ENCODE assay signal across 17 cellular contexts in the genomic region with DNA sequence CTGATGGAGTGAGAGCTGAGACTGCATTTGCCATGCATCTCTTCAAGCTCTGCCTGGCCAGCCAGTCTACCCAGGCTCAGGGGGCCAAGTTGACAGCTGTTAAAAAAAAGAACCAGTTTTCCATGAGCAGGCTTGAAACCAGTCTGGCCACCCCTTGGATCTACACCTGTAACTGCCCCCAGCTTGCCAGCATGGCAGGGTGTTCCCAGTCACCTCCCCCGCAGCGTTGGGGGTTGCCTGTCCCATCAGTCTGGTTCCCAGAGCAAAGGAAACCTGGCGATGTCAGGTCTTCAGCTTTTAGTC.
DNase-seq lines count a peak whose midpoint lies in the region; ATAC-seq and TF ChIP-seq lines count a peak whose summit lies in the region.
"Had no signal": no experiment of that assay in that cellular context is flagged by ENCODE, and none has a peak within 500 bp of the region (broad histone marks: within the 10 kb centered on the region; RNA-seq: fewer than 3 reads in every experiment).

No MANE protein-coding gene starts in this region.

- DNase-seq in A673 (ENCODE audit: low spot score) (no peak), ascending aorta (ENCODE audit: low spot score in 2 of 2) (no peak), Calu3 (no peak), NCI-H524 treated with DMSO at 0.1 percent for 48 hours (lab: John Stamatoyannopoulos, UW) (no peak)
- DNase-seq in stimulated activated naive CD4-positive, alpha-beta T cell (lab: John Stamatoyannopoulos, UW), result no peak
- DNase-seq: activated CD8-positive, alpha-beta T cell treated with anti-CD3 and anti-CD28 coated beads for 36 hours; amygdala; cortex of kidney; Kasumi-1; NCI-H1694; spleen had no signal

- TF ChIP-seq CTCF in A673 (conservative IDR thresholded peaks at IDR 0.05; ENCODE audit: low read depth, low read length) (no peak), ascending aorta (IDR thresholded peaks at IDR 0.05) (no peak), Calu3 (IDR thresholded peaks at IDR 0.05; ENCODE audit: unreplicated experiment) (no peak)

- no peak overlapping the region for H3K4me3 Mint-ChIP-seq in Calu3 (ENCODE audit: low read depth, unreplicated experiment)
- H3K4me3 Mint-ChIP-seq: activated CD8-positive, alpha-beta T cell treated with anti-CD3 and anti-CD28 coated beads for 36 hours had no signal

- no peaks in the 10 kb centered on the region for H3K27me3 ChIP-seq in A673 (replicated peaks; ENCODE audit: insufficient read depth, low read depth, low read length, poor library complexity)
- no peaks in the 10 kb centered on the region for H3K27me3 ChIP-seq in ascending aorta
- no peaks in the 10 kb centered on the region for H3K27me3 ChIP-seq in skeletal muscle tissue (ENCODE audit: control insufficient read depth in 3 of 3, insufficient read depth in 3 of 3, low read length in 3 of 3)
- H3K27me3 ChIP-seq: spleen had no signal

- H3K27ac ChIP-seq in A673 (ENCODE audit: low read depth, low read length, poor library complexity, severe bottlenecking), result peak overlapping the region; percentile 68
- H3K27ac ChIP-seq in ascending aorta, result peak overlapping the region; percentile 19 to 41
- H3K27ac ChIP-seq in mesodermal cell (ENCODE audit: low read depth, low read length, severe bottlenecking), result peak overlapping the region; percentile 86
- H3K27ac ChIP-seq in skeletal muscle tissue (ENCODE audit: low read depth, low read length), result peak overlapping the region; percentile 64
- H3K27ac ChIP-seq: VCaP had no signal

- no peak overlapping the region for H3K9ac ChIP-seq in skeletal muscle tissue (ENCODE audit: low read depth in 1 of 3, low read length in 3 of 3)

- no peaks in the 10 kb centered on the region for H3K9me3 Mint-ChIP-seq in Calu3 (ENCODE audit: low read depth, unreplicated experiment)
- H3K9me3 Mint-ChIP-seq: activated CD8-positive, alpha-beta T cell treated with anti-CD3 and anti-CD28 coated beads for 36 hours had no signal

- no peak for ATAC-seq in HG03196 (IDR thresholded peaks at IDR 0.05; ENCODE audit: unreplicated experiment)
- ATAC-seq: activated CD8-positive, alpha-beta T cell treated with anti-CD3 and anti-CD28 coated beads for 36 hours; esophagus mucosa; left lobe of liver had no signal

- no peaks in the 10 kb centered on the region for H3K27me3 Mint-ChIP-seq in Calu3 (ENCODE audit: unreplicated experiment)
- H3K27me3 Mint-ChIP-seq: activated CD8-positive, alpha-beta T cell treated with anti-CD3 and anti-CD28 coated beads for 36 hours had no signal

- H3K36me3 ChIP-seq in A673 (ENCODE audit: insufficient read depth, low read length, poor library complexity, severe bottlenecking) (no peaks in the 10 kb centered on the region), ascending aorta (no peaks in the 10 kb centered on the region), mesodermal cell (ENCODE audit: control insufficient read depth, insufficient read depth, low read length) (no peaks in the 10 kb centered on the region), skeletal muscle tissue (ENCODE audit: control insufficient read depth in 3 of 3, insufficient read depth in 3 of 3, low read length in 3 of 3) (no peaks in the 10 kb centered on the region)
- H3K36me3 ChIP-seq: spleen had no signal

- CTCF ChIA-PET in A673 (lab: Charles Lee), result interaction anchor here (0.6 kb wide), 1 partner anchor 93 kb away, joined by 3 read pairs; no protein-coding TSS in a partner anchor
- CTCF ChIA-PET in Calu3 (lab: Charles Lee), result no interaction called here

- WGBS in mesodermal cell (ENCODE audit: insufficient coverage in 2 of 2), 2 experiments, result 96 to 97% methylated on average over 3 of the region's 3 CpGs

- H3K36me3 Mint-ChIP-seq in Calu3 (ENCODE audit: insufficient read depth, unreplicated experiment), result no peaks in the 10 kb centered on the region

- no TSS peak for BruUV-seq in A673 (replicated peaks; lab: Mats Ljungman, UMichigan)
- no TSS peak for BruUV-seq in Calu3 (replicated peaks; lab: Mats Ljungman, UMichigan)

- H3K27ac Mint-ChIP-seq in Calu3 (ENCODE audit: unreplicated experiment), result no peak overlapping the region
- H3K27ac Mint-ChIP-seq: activated CD8-positive, alpha-beta T cell treated with anti-CD3 and anti-CD28 coated beads for 36 hours had no signal

- H3K4me3 ChIP-seq in A673 (ENCODE audit: low read depth, low read length, poor library complexity, severe bottlenecking) (no peak overlapping the region), ascending aorta (no peak overlapping the region), mesodermal cell (ENCODE audit: extremely low read depth, insufficient read depth, low read length, poor library complexity, severe bottlenecking) (no peak overlapping the region), skeletal muscle tissue (ENCODE audit: low read length in 3 of 3) (no peak overlapping the region)
- H3K4me3 ChIP-seq: spleen had no signal

- POLR2A ChIA-PET in A673 (lab: Charles Lee; ENCODE audit: low non-redundant PET), result no interaction called here

- intact Hi-C loops in A673 (cut with micrococcal nuclease; ENCODE audit: unreplicated experiment) (no loop called here), ascending aorta (cut with DNase I) (no loop called here), Calu3 (cut with micrococcal nuclease; ENCODE audit: unreplicated experiment) (no loop called here)

- H3K9me3 ChIP-seq in A673 (ENCODE audit: low read depth, low read length, poor library complexity, severe bottlenecking), result no peaks in the 10 kb centered on the region
- H3K9me3 ChIP-seq in ascending aorta, result no peaks in the 10 kb centered on the region
- H3K9me3 ChIP-seq in mesodermal cell (ENCODE audit: control insufficient read depth, low read length), result no peaks in the 10 kb centered on the region
- H3K9me3 ChIP-seq in skeletal muscle tissue (ENCODE audit: control insufficient read depth in 3 of 3, low read length in 3 of 3), result no peaks in the 10 kb centered on the region
- H3K9me3 ChIP-seq: spleen had no signal

- H3K4me1 ChIP-seq in A673 (ENCODE audit: insufficient read depth, low read length, poor library complexity, severe bottlenecking), result peaks cover 55% of the 10 kb centered on the region
- H3K4me1 ChIP-seq in ascending aorta, result peaks cover 0 to 5% of the 10 kb centered on the region in 2 donors
- H3K4me1 ChIP-seq in mesodermal cell (ENCODE audit: control insufficient read depth, insufficient read depth, low read length, poor library complexity, severe bottlenecking), result peaks cover 57% of the 10 kb centered on the region
- H3K4me1 ChIP-seq in skeletal muscle tissue (ENCODE audit: control insufficient read depth in 3 of 3, insufficient read depth in 3 of 3, low read length in 3 of 3), result peaks cover 45 to 52% (median 50%) of the 10 kb centered on the region in 3 donors

- peaks cover 32% of the 10 kb centered on the region for H3K4me1 Mint-ChIP-seq in Calu3 (ENCODE audit: low read depth, unreplicated experiment)

Comparison
In these comparisons a context has a peak if more than half of its experiments do, and no peak if none do; other contexts are left out.
1. H3K27ac ChIP-seq: peak in every context shown above with its lines; median percentile 86 in mesodermal cell; 68 in A673; 64 in skeletal muscle tissue; 30 in ascending aorta.